17 cellular contexts compared by ENCODE assay signal in genomic region chr11:1377231-1377780, GRCh38. TPM values are rescaled to one million over a fixed set of nuclear protein-coding genes. Genes with fewer than 3 reads are reported as not detected.
DNase-seq lines count a peak whose midpoint lies in the region; ATAC-seq and TF ChIP-seq lines count a peak whose summit lies in the region.
"Had no signal": no experiment of that assay in that cellular context is flagged by ENCODE, and none has a peak within 500 bp of the region (broad histone marks: within the 10 kb centered on the region; RNA-seq: fewer than 3 reads in every experiment).

No MANE protein-coding gene starts in this region.

- intact Hi-C loops in Right ventricle myocardium inferior (cut with DNase I): no loop called here
- intact Hi-C loops in left ventricle myocardium superior (cut with micrococcal nuclease): no loop called here

- H3K27ac Mint-ChIP-seq in chondrocyte (ENCODE audit: unreplicated experiment) (no peak overlapping the region), neural crest cell (ENCODE audit: unreplicated experiment) (peak overlapping the region; percentile 57)
- H3K27ac Mint-ChIP-seq: CD14-positive monocyte, HFFc6 had no signal

- H3K9me3 Mint-ChIP-seq in chondrocyte (ENCODE audit: low read depth): peaks cover 5% of the 10 kb centered on the region
- H3K9me3 Mint-ChIP-seq in neural crest cell: peaks cover 4% of the 10 kb centered on the region
- H3K9me3 Mint-ChIP-seq: HFFc6 had no signal

- H3K27me3 Mint-ChIP-seq in chondrocyte (ENCODE audit: low read depth) (peaks cover 14% of the 10 kb centered on the region), neural crest cell (ENCODE audit: low read depth) (peaks cover 4% of the 10 kb centered on the region)
- H3K27me3 Mint-ChIP-seq: CD4-positive, alpha-beta memory T cell; IgD-negative memory B cell had no signal

- ATAC-seq in Right ventricle myocardium inferior (no peak), left ventricle myocardium superior (no peak), GM21515 (IDR thresholded peaks at IDR 0.05; ENCODE audit: unreplicated experiment) (no peak)

- H3K36me3 Mint-ChIP-seq in chondrocyte (ENCODE audit: low read depth) (no peaks in the 10 kb centered on the region), neural crest cell (ENCODE audit: low read depth) (no peaks in the 10 kb centered on the region)
- H3K36me3 Mint-ChIP-seq: CD14-positive monocyte; CD4-positive, alpha-beta memory T cell; IgD-negative memory B cell had no signal

- H3K4me3 Mint-ChIP-seq in chondrocyte (ENCODE audit: unreplicated experiment): no peak overlapping the region
- no peak overlapping the region for H3K4me3 Mint-ChIP-seq in neural crest cell
- H3K4me3 Mint-ChIP-seq: CD14-positive monocyte; CD4-positive, alpha-beta memory T cell; HFFc6 had no signal

- DNase-seq in Right ventricle myocardium inferior (ENCODE audit: missing footprints) (peak; percentile 11), left ventricle myocardium superior (no peak), chondrocyte (ENCODE audit: low spot score) (peak; percentile 58), neural crest cell (ENCODE audit: low read depth, low spot score) (no peak), NCI-H1436 (lab: John Stamatoyannopoulos, UW) (no peak), NCI-H1092 (lab: John Stamatoyannopoulos, UW) (no peak)
- DNase-seq: 8988T; CD4-positive, alpha-beta memory T cell; DMS153; DMS79; GDM1; GM23248; HCEC 1CT; HFFc6 had no signal

- H3K4me1 Mint-ChIP-seq in chondrocyte (ENCODE audit: low read depth): peaks cover 16% of the 10 kb centered on the region
- peaks cover 9% of the 10 kb centered on the region for H3K4me1 Mint-ChIP-seq in neural crest cell
- H3K4me1 Mint-ChIP-seq: CD14-positive monocyte had no signal

- TF ChIP-seq CTCF in chondrocyte (IDR thresholded peaks at IDR 0.05) (no peak), neural crest cell (conservative IDR thresholded peaks at IDR 0.05) (no peak)

RNA-seq across cellular contexts. Expression of gene BRSK2, which starts 12.4 kb away (rescaled TPM):
- 1.4 TPM for total RNA-seq in Right ventricle myocardium inferior
- total RNA-seq in left ventricle myocardium superior: 0.74 TPM
- 1.8 to 6.9 TPM (median 6.0 TPM) in 3 replicates for total RNA-seq in chondrocyte
- 59.9 and 72.5 TPM in 2 replicates for total RNA-seq in neural crest cell

Comparison
In these comparisons a context has a peak if more than half of its experiments do, and no peak if none do; other contexts are left out.
1. DNase-seq: peak in Right ventricle myocardium inferior (single experiment) and chondrocyte (single experiment); none in left ventricle myocardium superior (single experiment), neural crest cell (single experiment), NCI-H1436 (single experiment) and NCI-H1092 (single experiment).